Comparison of ENCODE assay signal across 8 cellular contexts in the genomic region with DNA sequence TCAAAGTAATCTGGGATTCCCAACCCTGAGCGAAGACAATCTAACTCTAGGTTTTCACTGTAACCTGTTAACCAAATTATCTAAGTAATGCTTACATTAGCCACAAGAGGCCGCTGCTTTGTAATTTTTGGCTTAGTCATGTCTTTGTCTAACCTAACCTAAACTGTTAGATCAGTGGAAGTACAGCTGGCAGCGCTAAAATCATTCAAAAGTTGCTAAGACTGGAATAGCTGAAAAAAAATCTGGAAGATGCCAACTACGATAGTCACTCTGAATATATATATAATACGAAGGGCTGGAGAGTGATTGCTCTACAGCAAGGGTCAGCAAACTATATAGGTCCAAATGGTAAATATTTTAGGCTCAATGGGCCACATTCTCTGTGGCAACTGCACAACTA.
DNase-seq lines count a peak whose midpoint lies in the region; ATAC-seq and TF ChIP-seq lines count a peak whose summit lies in the region.

No MANE protein-coding gene starts in this region.

- H3K9me3 ChIP-seq in Peyer's patch (no peaks in the 10 kb centered on the region), adrenal gland (replicated peaks in 1 of 3) (no peaks in the 10 kb centered on the region), right cardiac atrium (ENCODE audit: control insufficient read depth, low read length) (no peaks in the 10 kb centered on the region), gastrocnemius medialis (no peaks in the 10 kb centered on the region)

- no peak overlapping the region for H3K4me3 ChIP-seq in Peyer's patch
- H3K4me3 ChIP-seq in adrenal gland: no peak overlapping the region
- H3K4me3 ChIP-seq in right cardiac atrium (ENCODE audit: low read length): no peak overlapping the region
- H3K4me3 ChIP-seq in gastrocnemius medialis: no peak overlapping the region

- H3K27me3 ChIP-seq in Peyer's patch: no peaks in the 10 kb centered on the region
- no peaks in the 10 kb centered on the region for H3K27me3 ChIP-seq in adrenal gland
- H3K27me3 ChIP-seq in right cardiac atrium (ENCODE audit: control insufficient read depth, insufficient read depth): no peaks in the 10 kb centered on the region
- no peaks in the 10 kb centered on the region for H3K27me3 ChIP-seq in gastrocnemius medialis

- intact Hi-C loops in adrenal gland (cut with DNase I): loop anchor here in 1 of 2 donors (5.0 kb wide), 1 partner anchor 288 kb away; no protein-coding TSS in a partner anchor
- intact Hi-C loops in right cardiac atrium (cut with DNase I): loop anchor here (2.0 to 10.0 kb wide), 5 partner anchors 283 to 591 kb away; no protein-coding TSS in a partner anchor
- intact Hi-C loops in gastrocnemius medialis (cut with DNase I; ENCODE audit: low total_unique reads): loop anchor here (1.0 to 10.0 kb wide), 4 partner anchors 39 to 670 kb away; no protein-coding TSS in a partner anchor

- peak; percentile 94 for ATAC-seq in GM21619 (IDR thresholded peaks at IDR 0.05; ENCODE audit: unreplicated experiment)
- peak; percentile 77 to 84 for ATAC-seq in right cardiac atrium
- peak; percentile 83 to 91 for ATAC-seq in gastrocnemius medialis

- H3K27ac ChIP-seq in Peyer's patch: no peak overlapping the region
- peak overlapping the region in 1 of 5 donors; percentile 6 for H3K27ac ChIP-seq in adrenal gland
- H3K27ac ChIP-seq in right cardiac atrium (ENCODE audit: low read length): no peak overlapping the region
- no peak overlapping the region for H3K27ac ChIP-seq in gastrocnemius medialis

- peak; percentile 2 to 63 for DNase-seq in NCI-H524 (lab: John Stamatoyannopoulos, UW)
- no peak for DNase-seq in NCI-H524 treated with DMSO at 0.1 percent for 48 hours (lab: John Stamatoyannopoulos, UW)
- DNase-seq in HT-29 (ENCODE audit: low spot score): peak; percentile 84
- DNase-seq in Peyer's patch: peak in 1 of 3 donors; percentile 65
- peak in 6 of 7 donors; percentile 61 to 76 (median 64) for DNase-seq in adrenal gland
- no peak for DNase-seq in right cardiac atrium
- DNase-seq in gastrocnemius medialis: peak in 1 of 2 donors; percentile 7

- TF ChIP-seq CTCF in Peyer's patch (IDR thresholded peaks at IDR 0.05): peak; percentile 31 to 95 (median 86)
- TF ChIP-seq CTCF in adrenal gland (IDR thresholded peaks at IDR 0.05): peak; percentile 69 to 88 (median 83)
- peak; percentile 57 to 77 (median 72) for TF ChIP-seq CTCF in gastrocnemius medialis (IDR thresholded peaks at IDR 0.05 in 4 of 5, conservative IDR thresholded peaks at IDR 0.05 in 1 of 5)

- TF ChIP-seq POLR2A in Peyer's patch (IDR thresholded peaks at IDR 0.05): no peak
- TF ChIP-seq POLR2A in adrenal gland (IDR thresholded peaks at IDR 0.05): no peak
- TF ChIP-seq POLR2A in gastrocnemius medialis (IDR thresholded peaks at IDR 0.05): no peak

- H3K36me3 ChIP-seq in Peyer's patch: peaks cover 0 to 37% (median 0%) of the 10 kb centered on the region in 3 donors
- H3K36me3 ChIP-seq in adrenal gland (replicated peaks in 1 of 2): peaks cover 0 to 35% of the 10 kb centered on the region in 2 donors
- peaks cover 0 to 38% of the 10 kb centered on the region in 2 donors for H3K36me3 ChIP-seq in gastrocnemius medialis

- H3K4me1 ChIP-seq in Peyer's patch: peaks cover 0 to 5% (median 0%) of the 10 kb centered on the region in 4 donors
- peaks cover 0 to 3% of the 10 kb centered on the region in 2 donors for H3K4me1 ChIP-seq in adrenal gland (replicated peaks in 1 of 2)
- H3K4me1 ChIP-seq in right cardiac atrium (ENCODE audit: control insufficient read depth, insufficient read depth, low read length): peaks cover 2% of the 10 kb centered on the region
- H3K4me1 ChIP-seq in gastrocnemius medialis: no peaks in the 10 kb centered on the region

- WGBS in adrenal gland, 4 donors: 21 to 27% (median 23%) methylated on average over 5 of the region's 5 CpGs
- WGBS in right cardiac atrium: 16% methylated on average over 5 of the region's 5 CpGs

- in situ Hi-C loops in gastrocnemius medialis (cut with MboI; ENCODE audit: low sequenced_read_pairs in 4 of 4): loop anchor here in 3 of 4 donors (10.0 to 25.0 kb wide), 4 partner anchors 593 to 793 kb away; no protein-coding TSS in a partner anchor

Comparison
In these comparisons a context has a peak if more than half of its experiments do, and no peak if none do; other contexts are left out.
1. DNase-seq: peak in NCI-H524 (2 of 2), HT-29 (single experiment) and adrenal gland (6 of 7); none in NCI-H524 treated with DMSO at 0.1 percent for 48 hours (single experiment) and right cardiac atrium (0 of 3).
2. Peak in every context shown above with its lines, with median percentiles within 50 percentile points of each other: ATAC-seq and CTCF ChIP-seq.